In the genomic region with DNA sequence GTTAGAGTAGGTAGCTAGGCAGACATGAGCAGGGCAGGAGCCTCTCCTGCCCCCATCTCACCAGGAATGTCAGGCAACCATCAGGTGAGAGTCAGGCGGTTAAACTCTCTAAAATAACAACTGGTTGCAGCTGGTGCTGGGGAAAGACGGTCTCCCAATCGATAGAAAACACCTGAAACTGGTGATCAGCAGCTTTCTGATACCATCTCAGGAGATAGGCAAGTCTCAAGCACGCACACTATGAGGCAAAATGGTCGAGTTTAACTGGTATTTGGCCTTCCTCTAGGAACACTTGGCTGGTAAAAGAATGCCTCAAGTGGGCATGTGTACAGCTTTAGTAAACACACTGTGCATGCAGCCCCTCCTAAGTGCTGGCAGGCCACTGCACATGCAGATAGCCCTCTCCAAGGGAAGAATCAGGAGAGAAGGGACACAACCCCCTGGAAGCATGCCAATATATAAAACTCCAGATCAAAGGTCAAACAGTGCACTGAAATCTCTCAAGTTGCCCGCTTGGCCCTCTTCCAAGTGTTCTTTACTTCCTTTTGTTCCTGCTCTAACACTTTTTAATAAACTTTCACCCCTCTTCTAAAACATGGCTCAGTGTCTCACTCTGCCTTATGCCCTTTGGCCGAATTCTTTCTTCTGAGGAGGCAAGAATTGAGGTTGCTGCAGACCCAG, we compare ENCODE assay signal across 11 cellular contexts.
DNase-seq lines count a peak whose midpoint lies in the region; ATAC-seq and TF ChIP-seq lines count a peak whose summit lies in the region.
"Had no signal": no experiment of that assay in that cellular context is flagged by ENCODE, and none has a peak within 500 bp of the region (broad histone marks: within the 10 kb centered on the region; RNA-seq: fewer than 3 reads in every experiment).

No MANE protein-coding gene starts in this region.

- POLR2A ChIA-PET in IMR-90 (lab: Charles Lee; ENCODE audit: unreplicated experiment): interaction anchor here (0.6 kb wide), 1 partner anchor 297 kb away, joined by 7 read pairs; the partner anchor contains the start of gene NARS2

- BruUV-seq in IMR-90 (replicated peaks; lab: Mats Ljungman, UMichigan): no TSS peak

- no peak overlapping the region for H2BK120ac ChIP-seq in IMR-90 (ENCODE audit: low read depth, low read length)

- H2AK5ac ChIP-seq in IMR-90 (ENCODE audit: low read depth, low read length): no peak overlapping the region

- intact Hi-C loops in IMR-90 (cut with micrococcal nuclease) (no loop called here), lower lobe of right lung (cut with DNase I) (no loop called here), thyroid gland (cut with DNase I) (no loop called here)

- H3K23ac ChIP-seq in IMR-90 (ENCODE audit: low read depth, low read length): no peak overlapping the region

- H3K14ac ChIP-seq in IMR-90 (replicated peaks; ENCODE audit: low read depth, low read length): peak overlapping the region; percentile 41; the same call in 1 of the 2 replicates

- no peaks in the 10 kb centered on the region for H4K20me1 ChIP-seq in IMR-90 (ENCODE audit: insufficient read depth, low read length)

- in situ Hi-C loops in IMR-90 (cut with MboI; ENCODE audit: low sequenced_read_pairs) (no loop called here), GM13976 (cut with MboI; ENCODE audit: low sequenced_read_pairs, unreplicated experiment) (no loop called here)

- no peak for DNase-seq in IMR-90
- DNase-seq in Peyer's patch: peak in 2 of 3 donors; percentile 55 to 82
- peak; percentile 76 for DNase-seq in lower lobe of right lung
- DNase-seq in thyroid gland: peak; percentile 62 to 75
- DNase-seq in GM13976 (ENCODE audit: low spot score): no peak
- DNase-seq in GM10266 (ENCODE audit: extremely low spot score): no peak
- no peak for DNase-seq in stimulated activated CD4-positive, alpha-beta T cell treated with anti-CD3 and anti-CD28 coated beads, Interleukin-4, amount 100 ng/mL, for 24 hours
- DNase-seq: activated CD4-positive, alpha-beta memory T cell treated with anti-CD3 and anti-CD28 coated beads for 36 hours; H9; NCI-H446 treated with DMSO at 0.1 percent for 48 hours had no signal

- H2BK5ac ChIP-seq in IMR-90 (ENCODE audit: low read depth, low read length, poor library complexity, severe bottlenecking): no peak overlapping the region

- no peak overlapping the region for H4K5ac ChIP-seq in IMR-90 (ENCODE audit: low read depth, low read length)

- H3K27ac ChIP-seq in IMR-90 (ENCODE audit: insufficient read depth, low read length) (no peak overlapping the region), Peyer's patch (peak overlapping the region in 2 of 4 donors; percentile 33 to 50), lower lobe of right lung (peak overlapping the region; percentile 18), thyroid gland (peak overlapping the region; percentile 47 to 82 (median 49))
- H3K27ac ChIP-seq: prostate gland had no signal

- H2AK9ac ChIP-seq in IMR-90 (replicated peaks; ENCODE audit: low read depth, low read length, poor library complexity): peak overlapping the region; percentile 42

- no peak overlapping the region for H3K4me3 ChIP-seq in IMR-90 (ENCODE audit: insufficient read depth, low read depth, low read length)
- no peak overlapping the region for H3K4me3 ChIP-seq in Peyer's patch
- H3K4me3 ChIP-seq in lower lobe of right lung: no peak overlapping the region
- H3K4me3 ChIP-seq in thyroid gland (replicated peaks in 1 of 3): no peak overlapping the region
- H3K4me3 ChIP-seq: prostate gland had no signal

- CTCF ChIA-PET in IMR-90 (lab: Yijun Ruan, JAX): no interaction called here

- H3K36me3 ChIP-seq in IMR-90 (ENCODE audit: control insufficient read depth, insufficient read depth, low read length) (peaks cover 12% of the 10 kb centered on the region), Peyer's patch (peaks cover 0 to 5% (median 0%) of the 10 kb centered on the region in 3 donors), lower lobe of right lung (peaks cover 9% of the 10 kb centered on the region), thyroid gland (no peaks in the 10 kb centered on the region)
- H3K36me3 ChIP-seq: prostate gland had no signal

- TF ChIP-seq CTCF in IMR-90 (conservative IDR thresholded peaks at IDR 0.05; ENCODE audit: low read depth, low read length) (no peak), Peyer's patch (IDR thresholded peaks at IDR 0.05) (no peak), lower lobe of right lung (IDR thresholded peaks at IDR 0.05) (no peak), thyroid gland (IDR thresholded peaks at IDR 0.05) (no peak), GM13976 (IDR thresholded peaks at IDR 0.05; ENCODE audit: borderline replicate concordance, control extremely low read depth, extremely low read depth, insufficient read depth, missing control alignments) (no peak), GM10266 (IDR thresholded peaks at IDR 0.05; ENCODE audit: control insufficient read depth, insufficient read depth, low read depth, missing control alignments) (no peak)

- H3K56ac ChIP-seq in IMR-90 (ENCODE audit: extremely low read depth, insufficient read depth, low read length): no peak overlapping the region

- no peak overlapping the region for H3K4ac ChIP-seq in IMR-90 (ENCODE audit: low read depth, low read length)

- H4K8ac ChIP-seq in IMR-90 (ENCODE audit: low read depth in 2 of 2, low read length in 2 of 2): no peak overlapping the region

- WGBS in IMR-90 (ENCODE audit: extremely low coverage in 2 of 2, insufficient read length in 1 of 2), 2 experiments: 37% methylated on average over 2 of the region's 7 CpGs; no CpG with 5 or more reads in 1 of the 2 experiments
- 33 to 58% methylated on average over 7 of the region's 7 CpGs for WGBS in thyroid gland, 2 donors

- peaks cover 12% of the 10 kb centered on the region; the same call in 1 of the 2 replicates for H3K9me1 ChIP-seq in IMR-90 (ENCODE audit: insufficient read depth, low read length)

- H4K91ac ChIP-seq in IMR-90 (ENCODE audit: insufficient read depth, low read depth, low read length): no peak overlapping the region

- H3K9me3 ChIP-seq in IMR-90 (ENCODE audit: control insufficient read depth, insufficient read depth, low read length): peaks cover 7% of the 10 kb centered on the region; the same call in 1 of the 2 replicates
- peaks cover 0 to 11% (median 0%) of the 10 kb centered on the region in 4 donors for H3K9me3 ChIP-seq in Peyer's patch
- peaks cover 4% of the 10 kb centered on the region for H3K9me3 ChIP-seq in lower lobe of right lung
- no peaks in the 10 kb centered on the region for H3K9me3 ChIP-seq in thyroid gland
- H3K9me3 ChIP-seq: prostate gland had no signal

- H3K9ac ChIP-seq in IMR-90 (ENCODE audit: low read depth, low read length): no peak overlapping the region

- H2BK15ac ChIP-seq in IMR-90 (ENCODE audit: low read depth, low read length): no peak overlapping the region

- no peak overlapping the region for H3K4me2 ChIP-seq in IMR-90 (ENCODE audit: low read depth, low read length)

- TF ChIP-seq RAD21 in IMR-90 (IDR thresholded peaks at IDR 0.05; ENCODE audit: low read length): no peak

- H3K4me1 ChIP-seq in IMR-90 (ENCODE audit: control insufficient read depth, insufficient read depth, low read length): no peaks in the 10 kb centered on the region
- no peaks in the 10 kb centered on the region for H3K4me1 ChIP-seq in Peyer's patch
- H3K4me1 ChIP-seq in lower lobe of right lung: peaks cover 36% of the 10 kb centered on the region
- peaks cover 15 to 29% of the 10 kb centered on the region in 2 donors for H3K4me1 ChIP-seq in thyroid gland
- H3K4me1 ChIP-seq: prostate gland had no signal

- no peak overlapping the region for H2BK20ac ChIP-seq in IMR-90 (ENCODE audit: low read depth, low read length)

- H3K27me3 ChIP-seq in IMR-90 (ENCODE audit: control insufficient read depth, insufficient read depth, low read length) (no peaks in the 10 kb centered on the region), Peyer's patch (no peaks in the 10 kb centered on the region), lower lobe of right lung (ENCODE audit: low read depth) (no peaks in the 10 kb centered on the region), thyroid gland (no peaks in the 10 kb centered on the region)

- no peak for TF ChIP-seq POLR2A in IMR-90 (IDR thresholded peaks at IDR 0.05; ENCODE audit: low read depth, low read length)
- TF ChIP-seq POLR2A in Peyer's patch (IDR thresholded peaks at IDR 0.05): no peak
- no peak for TF ChIP-seq POLR2A in thyroid gland (IDR thresholded peaks at IDR 0.05)

- H3K79me1 ChIP-seq in IMR-90 (ENCODE audit: low read depth in 1 of 2, low read length in 2 of 2): peaks cover 0 to 2% of the 10 kb centered on the region in 2 experiments; a peak in 1 of 4 replicates

- H3K18ac ChIP-seq in IMR-90 (ENCODE audit: low read depth, low read length): no peak overlapping the region

- ATAC-seq in IMR-90 (ENCODE audit: low read depth) (no peak), lower lobe of right lung (peak; percentile 90)

- no peak overlapping the region for H2AFZ ChIP-seq in IMR-90 (replicated peaks; ENCODE audit: low read length, poor library complexity)

- dilution Hi-C loops in IMR-90 (cut with HindIII; ENCODE audit: low sequenced_read_pairs, unreplicated experiment): no loop called here

TF ChIP-seq in IMR-90, 13 proteins besides CTCF, POLR2A, EP300 and RAD21:
- no peak for TF ChIP-seq NFE2L2 (IDR thresholded peaks at IDR 0.05; ENCODE audit: low read depth, low read length)

Comparison
In these comparisons a context has a peak if more than half of its experiments do, and no peak if none do; other contexts are left out.
1. DNase-seq: peak in Peyer's patch (2 of 3), lower lobe of right lung (single experiment) and thyroid gland (2 of 2); none in IMR-90 (single experiment), GM13976 (single experiment), GM10266 (single experiment) and stimulated activated CD4-positive, alpha-beta T cell treated with anti-CD3 and anti-CD28 coated beads, Interleukin-4, amount 100 ng/mL, for 24 hours (single experiment).